Comparison of ENCODE assay signal across 1 cellular context in genomic region chr19:6100284-6100915, GRCh38.
TF ChIP-seq lines count a peak whose summit lies in the region.

No MANE protein-coding gene starts in this region.

TF ChIP-seq in K562, 482 proteins besides CTCF, POLR2A, EP300 and RAD21 (continued from another document and continues in another):
- TF ChIP-seq ZNF318 (IDR thresholded peaks at IDR 0.05; ENCODE audit: borderline replicate concordance in 1 of 2, low read depth in 1 of 2), result 0 out of 4 replicates have a peak, but pooled peaks of 1 of the 2 experiments have one; percentile 23
- peak; percentile 43; the same call in 1 of the 2 replicates for TF ChIP-seq PHF8 (IDR thresholded peaks at IDR 0.05; ENCODE audit: borderline replicate concordance, low read length)
- TF ChIP-seq CHAMP1 (IDR thresholded peaks at IDR 0.05), result 0 out of 2 replicates have a peak, but pooled peaks have one; percentile 47
- no peak for TF ChIP-seq CREB3L1 (IDR thresholded peaks at IDR 0.05; ENCODE audit: borderline replicate concordance, low read depth)
- no peak for TF ChIP-seq ESRRB (CRISPR knock-in tag; IDR thresholded peaks at IDR 0.05; ENCODE audit: borderline replicate concordance)
- TF ChIP-seq USF2 (CRISPR knock-in tag; IDR thresholded peaks at IDR 0.05), result no peak
- TF ChIP-seq FOXJ2 (tag; IDR thresholded peaks at IDR 0.05), result peak; percentile 63; the same call in 1 of the 2 replicates
- peak; percentile 47; the same call in 1 of the 2 replicates for TF ChIP-seq FOSL1 (tag; conservative IDR thresholded peaks at IDR 0.05)
- no peak for TF ChIP-seq ZSCAN32 (CRISPR knock-in tag; IDR thresholded peaks at IDR 0.05)
- TF ChIP-seq DEAF1 (CRISPR knock-in tag; IDR thresholded peaks at IDR 0.05), result 0 out of 2 replicates have a peak, but pooled peaks have one; percentile 29
- no peak for TF ChIP-seq NR3C1 (CRISPR knock-in tag; IDR thresholded peaks at IDR 0.05)
- no peak for TF ChIP-seq SNIP1 (IDR thresholded peaks at IDR 0.05; ENCODE audit: low read depth)
- peak; percentile 72; the same call in 1 of the 2 replicates for TF ChIP-seq KLF1 (tag; IDR thresholded peaks at IDR 0.05)
- no peak for TF ChIP-seq CLOCK (CRISPR knock-in tag; IDR thresholded peaks at IDR 0.05; ENCODE audit: borderline replicate concordance)
- 0 out of 2 replicates have a peak, but pooled peaks have one; percentile 38 for TF ChIP-seq LARP7 (IDR thresholded peaks at IDR 0.05)
- 0 out of 2 replicates have a peak, but pooled peaks have one; percentile 69 for TF ChIP-seq ZBTB17 (CRISPR knock-in tag; IDR thresholded peaks at IDR 0.05)
- TF ChIP-seq MBD2 (IDR thresholded peaks at IDR 0.05; ENCODE audit: borderline replicate concordance, low read depth), result no peak
- TF ChIP-seq NFE2L1 (tag; IDR thresholded peaks at IDR 0.05; ENCODE audit: borderline replicate concordance, low read depth), result no peak
- TF ChIP-seq ASH1L (IDR thresholded peaks at IDR 0.05; ENCODE audit: borderline replicate concordance, low read depth, partially characterized antibody), result peak; percentile 35
- 0 out of 2 replicates have a peak, but pooled peaks have one; percentile 13 for TF ChIP-seq MAFG (tag; conservative IDR thresholded peaks at IDR 0.05)
- no peak for TF ChIP-seq TOE1 (IDR thresholded peaks at IDR 0.05; ENCODE audit: borderline replicate concordance)
- no peak for TF ChIP-seq TOE1 (CRISPR knock-in tag; IDR thresholded peaks at IDR 0.05; ENCODE audit: borderline replicate concordance, low read depth)
- TF ChIP-seq HOXB6 (CRISPR knock-in tag; IDR thresholded peaks at IDR 0.05; ENCODE audit: borderline replicate concordance), result no peak
- TF ChIP-seq ZNF592 (IDR thresholded peaks at IDR 0.05), result peak; percentile 88
- no peak; the same call in 1 of the 2 replicates for TF ChIP-seq HCFC1 (IDR thresholded peaks at IDR 0.05; ENCODE audit: low read depth, low read length)
- TF ChIP-seq GTF2E2 (tag; IDR thresholded peaks at IDR 0.05), result peak; percentile 90
- peak; percentile 15; the same call in 1 of the 2 replicates for TF ChIP-seq RB1 (IDR thresholded peaks at IDR 0.05; ENCODE audit: low read depth)
- TF ChIP-seq DNMT1 (IDR thresholded peaks at IDR 0.05), result 0 out of 2 replicates have a peak, but pooled peaks have one; percentile 21
- TF ChIP-seq TAF7 (tag; IDR thresholded peaks at IDR 0.05), result peak; percentile 46
- no peak for TF ChIP-seq IFI16 (CRISPR knock-in tag; IDR thresholded peaks at IDR 0.05)
